3 cellular contexts compared by ENCODE assay signal in the genomic region with DNA sequence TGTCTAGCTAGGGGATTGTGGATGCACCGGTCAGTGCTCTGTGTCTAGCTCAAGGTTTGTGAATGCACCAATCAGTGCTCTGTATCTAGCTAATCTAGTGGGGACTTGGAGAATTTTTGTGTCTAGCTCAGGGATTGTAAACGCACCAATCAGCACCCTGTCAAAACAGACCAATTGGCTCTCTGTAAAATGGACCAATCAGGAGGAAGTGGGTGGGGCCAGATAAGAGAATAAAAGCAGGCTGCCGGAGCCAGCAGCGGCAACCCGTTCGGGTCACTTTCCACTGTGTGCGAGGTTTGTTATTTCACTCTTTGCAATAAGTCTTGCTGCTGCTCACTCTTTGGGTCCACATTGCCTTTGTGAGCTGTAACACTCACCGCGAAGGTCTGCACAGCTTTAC. TPM values are rescaled to one million over a fixed set of nuclear protein-coding genes. Genes with fewer than 3 reads are reported as not detected.
"Had no signal": no experiment of that assay in that cellular context is flagged by ENCODE, and none has a peak within 500 bp of the region (broad histone marks: within the 10 kb centered on the region; RNA-seq: fewer than 3 reads in every experiment).

No MANE protein-coding gene starts in this region.

RNA-seq across cellular contexts. Expression of a gene that starts 21.0 kb away (rescaled TPM):
- total RNA-seq: LHCN-M2, M059J, NCI-H460 had no signal
